Comparison of ENCODE assay signal across 9 cellular contexts in genomic region chr4:56728512-56728911, GRCh38. TPM values are rescaled to one million over a fixed set of nuclear protein-coding genes. Genes with fewer than 3 reads are reported as not detected.
DNase-seq lines count a peak whose midpoint lies in the region; ATAC-seq and TF ChIP-seq lines count a peak whose summit lies in the region.
"Had no signal": no experiment of that assay in that cellular context is flagged by ENCODE, and none has a peak within 500 bp of the region (broad histone marks: within the 10 kb centered on the region; RNA-seq: fewer than 3 reads in every experiment).

No MANE protein-coding gene starts in this region.

- no peak overlapping the region for H3K4me3 Mint-ChIP-seq in glutamatergic neuron (ENCODE audit: unreplicated experiment)

- peaks cover 3% of the 10 kb centered on the region for H3K4me1 ChIP-seq in suprapubic skin

- H3K36me3 Mint-ChIP-seq in glutamatergic neuron (ENCODE audit: unreplicated experiment), result peaks cover 4% of the 10 kb centered on the region

- H3K36me3 ChIP-seq in suprapubic skin, result no peaks in the 10 kb centered on the region

- peak; percentile 62 for DNase-seq in HuH-7 (ENCODE audit: low spot score)
- DNase-seq in OCI-M1 (lab: John Stamatoyannopoulos, UW), result peak; percentile 62
- DNase-seq in glomerular visceral epithelial cell (ENCODE audit: extremely low spot score), result peak; percentile 36
- DNase-seq in suprapubic skin (ENCODE audit: low spot score in 2 of 2), result peak in 1 of 2 donors; percentile 73
- no peak for DNase-seq in glutamatergic neuron
- DNase-seq: activated CD4-positive, alpha-beta T cell treated with anti-CD3 and anti-CD28 coated beads for 4 hours had no signal

- H3K9me3 ChIP-seq in suprapubic skin, result no peaks in the 10 kb centered on the region

- TF ChIP-seq CTCF in suprapubic skin (IDR thresholded peaks at IDR 0.05) (no peak), glutamatergic neuron (IDR thresholded peaks at IDR 0.05; ENCODE audit: partially characterized antibody, unreplicated experiment) (no peak)

- H3K27ac ChIP-seq in suprapubic skin, result no peak overlapping the region

- TF ChIP-seq EP300 in suprapubic skin (IDR thresholded peaks at IDR 0.05), result peak; percentile 71

- no peak overlapping the region for H3K4me3 ChIP-seq in suprapubic skin

- H3K27me3 Mint-ChIP-seq in glutamatergic neuron (ENCODE audit: unreplicated experiment), result peaks cover 7% of the 10 kb centered on the region

- ATAC-seq in HG03571 (IDR thresholded peaks at IDR 0.05; ENCODE audit: unreplicated experiment) (no peak), HG02642 (IDR thresholded peaks at IDR 0.05; ENCODE audit: poor library complexity, unreplicated experiment) (no peak)

- TF ChIP-seq POLR2A in suprapubic skin (IDR thresholded peaks at IDR 0.05), result no peak

- peaks cover 14% of the 10 kb centered on the region for H3K4me1 Mint-ChIP-seq in glutamatergic neuron (ENCODE audit: low read depth, unreplicated experiment)

- H3K27ac Mint-ChIP-seq in glutamatergic neuron (ENCODE audit: unreplicated experiment), result no peak overlapping the region

- 33% methylated on average over 4 of the region's 4 CpGs for WGBS in suprapubic skin

- no peaks in the 10 kb centered on the region for H3K9me3 Mint-ChIP-seq in glutamatergic neuron (ENCODE audit: unreplicated experiment)

- no peaks in the 10 kb centered on the region for H3K27me3 ChIP-seq in suprapubic skin

RNA-seq across cellular contexts. Expression of gene HOPX, which starts 47.4 kb away (rescaled TPM):
- total RNA-seq in suprapubic skin (1,000 to 10,000 TPM in 3 of 4 donors, 100 to 1,000 TPM in 1; 405 to 1,883 (median 1,516) TPM), glutamatergic neuron (ENCODE audit: unreplicated experiment) (0.54 TPM)
- total RNA-seq: epithelial cell of proximal tubule had no signal

Comparison
In these comparisons a context has a peak if more than half of its experiments do, and no peak if none do; other contexts are left out.
1. RNA of gene HOPX, which starts 47.4 kb away (total RNA-seq): 405 to 1,883 TPM in suprapubic skin; 0.54 TPM in glutamatergic neuron (single experiment); every median in the first group is over 100 times any median in the second.